Comparison of ENCODE assay signal across 1 cellular context in the genomic region with DNA sequence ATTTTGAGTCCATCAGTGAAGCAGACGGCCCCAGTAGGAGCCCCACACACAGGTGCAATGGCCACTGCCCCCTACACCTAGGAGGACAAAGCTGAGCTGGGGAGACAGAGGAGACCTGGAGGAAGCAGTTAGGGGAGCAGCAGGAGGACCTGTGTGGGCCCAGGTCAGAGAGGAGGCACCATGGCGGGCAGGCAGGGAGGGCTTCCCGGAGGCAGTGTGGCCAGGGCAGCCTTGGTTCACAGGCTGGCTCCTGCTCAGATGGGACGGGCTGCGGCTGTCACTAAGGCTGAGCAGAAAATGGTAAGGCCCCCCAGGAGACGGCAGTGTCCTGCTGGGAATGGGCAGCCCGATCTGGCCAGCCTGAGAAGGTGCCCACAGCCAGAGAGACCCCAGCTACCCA.
TF ChIP-seq lines count a peak whose summit lies in the region.

No MANE protein-coding gene starts in this region.

TF ChIP-seq in A549, 52 proteins besides CTCF, POLR2A, EP300 and RAD21:
- no peak for TF ChIP-seq TFCP2L1 (CRISPR knock-in tag; IDR thresholded peaks at IDR 0.05)
- TF ChIP-seq ZFP36 (IDR thresholded peaks at IDR 0.05; ENCODE audit: borderline replicate concordance, partially characterized antibody), result peak; percentile 47
